Comparison of ENCODE assay signal across 8 cellular contexts in the genomic region with DNA sequence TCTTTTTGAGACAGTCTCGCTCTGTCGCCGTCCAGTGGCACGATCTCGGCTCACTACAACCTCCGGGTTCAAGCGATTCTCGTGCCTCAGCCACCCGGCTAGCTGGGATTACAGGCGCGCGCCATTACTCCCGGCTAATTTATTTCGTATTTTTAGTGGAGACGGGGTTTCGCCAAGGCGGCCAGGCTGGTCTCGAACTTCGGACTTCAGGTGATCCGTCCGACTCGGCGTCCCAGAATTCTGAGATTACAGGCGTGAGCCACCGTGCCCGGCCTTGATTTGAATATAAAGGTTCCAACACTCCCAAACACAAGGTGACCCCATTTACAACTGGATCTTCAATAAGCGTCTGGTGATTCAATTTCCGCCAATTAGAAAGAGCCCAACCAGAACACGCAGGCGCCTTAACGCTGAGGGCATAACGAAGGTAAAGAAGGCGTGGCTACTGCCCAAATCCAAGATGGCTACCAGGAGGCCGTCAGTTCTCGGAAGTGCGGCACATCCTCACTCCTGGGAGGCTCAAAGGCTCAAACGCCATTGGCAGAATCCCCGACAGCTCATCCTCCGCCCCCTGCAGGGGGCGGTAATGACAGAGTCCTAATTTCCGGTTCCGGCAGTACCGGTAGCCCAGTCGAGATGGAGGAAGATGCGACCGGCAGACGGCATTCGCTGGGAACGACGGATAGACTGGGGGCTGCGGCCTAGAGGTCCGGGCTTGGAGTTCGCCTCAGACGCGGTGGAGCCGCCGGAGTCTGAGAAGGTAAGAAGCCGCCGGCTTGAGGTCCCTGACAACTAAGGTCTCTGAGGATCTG. TPM values are rescaled to one million over a fixed set of nuclear protein-coding genes. Genes with fewer than 3 reads are reported as not detected.
DNase-seq lines count a peak whose midpoint lies in the region; ATAC-seq and TF ChIP-seq lines count a peak whose summit lies in the region.

SLC25A44 (plus strand) TSS at position 617 of the 812 bp plus-strand sequence. CDS start 5,744 bp downstream, outside the sequence.

- H3K27ac ChIP-seq in AG04450 (ENCODE audit: low read depth, low read length): peak within 1 kb of the TSS; percentile 57
- H3K27ac ChIP-seq in VCaP: peak within 1 kb of the TSS; percentile 80
- peak within 1 kb of the TSS; percentile 78 to 85 for H3K27ac ChIP-seq in breast epithelium
- peak within 1 kb of the TSS; percentile 65 for H3K27ac ChIP-seq in iPS-18a (ENCODE audit: low read length)

- H3K9me3 ChIP-seq in AG04450 (ENCODE audit: control insufficient read depth, insufficient read depth, low read length): no peaks in the 10 kb centered on the region
- H3K9me3 ChIP-seq in breast epithelium: no peaks in the 10 kb centered on the region
- no peaks in the 10 kb centered on the region for H3K9me3 ChIP-seq in iPS-18a (ENCODE audit: control insufficient read depth, low read depth, low read length)
- H3K9me3 ChIP-seq in skeletal muscle satellite cell (replicated peaks; ENCODE audit: low read length): no peaks in the 10 kb centered on the region

- peak; percentile 98 for DNase-seq in AG04450 (ENCODE audit: low read depth, low spot score)
- peak; percentile 97 for DNase-seq in NCI-H2196 treated with DMSO at 0.1 percent for 48 hours (lab: John Stamatoyannopoulos, UW; ENCODE audit: unreplicated experiment)
- DNase-seq in breast epithelium (ENCODE audit: low spot score in 2 of 2): peak; percentile 95 to 98

- ATAC-seq in GM18870 (IDR thresholded peaks at IDR 0.05; ENCODE audit: unreplicated experiment): peak; percentile 91
- ATAC-seq in HG03135 (IDR thresholded peaks at IDR 0.05; ENCODE audit: unreplicated experiment): peak; percentile 94

- H3K4me1 ChIP-seq in breast epithelium (no peaks in the 10 kb centered on the region), iPS-18a (ENCODE audit: control insufficient read depth, low read depth, low read length) (peaks cover 4% of the 10 kb centered on the region), skeletal muscle satellite cell (ENCODE audit: control insufficient read depth, insufficient read depth, low read length) (peaks cover 10% of the 10 kb centered on the region)

- POLR2A ChIA-PET in AG04450 (lab: Yijun Ruan, JAX): interaction anchor here (0.7 to 2.1 kb wide), 7 partner anchors 14 to 48 kb away, joined by 3 to 18 read pairs (median 3); partner anchors contain the start of gene PMF1

- CTCF ChIA-PET in AG04450 (lab: Charles Lee): interaction anchor here (0.5 to 1.5 kb wide), 13 partner anchors 10 to 100 kb away, joined by 3 to 6 read pairs (median 3); partner anchors contain the start of gene PMF1

- H3K36me3 ChIP-seq in breast epithelium (no peaks in the 10 kb centered on the region), iPS-18a (ENCODE audit: control insufficient read depth, low read depth, low read length) (no peaks in the 10 kb centered on the region), skeletal muscle satellite cell (ENCODE audit: insufficient read depth, low read length) (no peaks in the 10 kb centered on the region)

- intact Hi-C loops in breast epithelium (cut with DNase I; ENCODE audit: low total_unique reads): no loop called here

- peak; percentile 76 for TF ChIP-seq POLR2A in breast epithelium (IDR thresholded peaks at IDR 0.05)

- TF ChIP-seq CTCF in AG04450 (IDR thresholded peaks at IDR 0.05; ENCODE audit: low read depth, low read length) (peak; percentile 55), VCaP (conservative IDR thresholded peaks at IDR 0.05) (peak; percentile 30; the same call in 1 of the 2 replicates), breast epithelium (IDR thresholded peaks at IDR 0.05) (peak; percentile 45 to 57 (median 48))

- H3K4me2 ChIP-seq in skeletal muscle satellite cell (ENCODE audit: low read length): peak within 1 kb of the TSS; percentile 95

- H3K4me3 ChIP-seq in AG04450 (ENCODE audit: low read depth, low read length) (peak within 1 kb of the TSS; percentile 92), breast epithelium (peak within 1 kb of the TSS; percentile 74 to 93 (median 82)), iPS-18a (ENCODE audit: low read length) (peak within 1 kb of the TSS; percentile 84), skeletal muscle satellite cell (ENCODE audit: low read length) (peak within 1 kb of the TSS; percentile 90)

- H3K9ac ChIP-seq in iPS-18a (ENCODE audit: low read length) (peak within 1 kb of the TSS; percentile 53), skeletal muscle satellite cell (ENCODE audit: low read depth, low read length) (peak within 1 kb of the TSS; percentile 89)

- H3K27me3 ChIP-seq in AG04450 (ENCODE audit: control insufficient read depth, insufficient read depth, low read length) (no peaks in the 10 kb centered on the region), breast epithelium (no peaks in the 10 kb centered on the region), iPS-18a (ENCODE audit: control insufficient read depth, insufficient read depth, low read length) (no peaks in the 10 kb centered on the region), skeletal muscle satellite cell (ENCODE audit: control insufficient read depth, insufficient read depth, low read length) (no peaks in the 10 kb centered on the region)

RNA-seq across cellular contexts. Expression of gene SLC25A44, which starts in this region (rescaled TPM):
- polyA plus RNA-seq in AG04450 (2011; rRNA removed): 24.1 TPM in 2 replicates
- polyA minus RNA-seq in AG04450 (2011; rRNA and poly(A)+ RNA removed): 24.6 and 25.0 TPM in 2 replicates
- total RNA-seq in breast epithelium: 10 to 100 TPM; 10.7 to 23.7 (median 13.8) TPM
- 10.4 and 12.9 TPM in 2 replicates for total RNA-seq in skeletal muscle satellite cell (2012; rRNA removed)

Comparison
In these comparisons a context has a peak if more than half of its experiments do, and no peak if none do; other contexts are left out.
1. Peak in every context shown above with its lines: DNase-seq, ATAC-seq, H3K4me3 ChIP-seq and H3K27ac ChIP-seq.